In the genomic region with DNA sequence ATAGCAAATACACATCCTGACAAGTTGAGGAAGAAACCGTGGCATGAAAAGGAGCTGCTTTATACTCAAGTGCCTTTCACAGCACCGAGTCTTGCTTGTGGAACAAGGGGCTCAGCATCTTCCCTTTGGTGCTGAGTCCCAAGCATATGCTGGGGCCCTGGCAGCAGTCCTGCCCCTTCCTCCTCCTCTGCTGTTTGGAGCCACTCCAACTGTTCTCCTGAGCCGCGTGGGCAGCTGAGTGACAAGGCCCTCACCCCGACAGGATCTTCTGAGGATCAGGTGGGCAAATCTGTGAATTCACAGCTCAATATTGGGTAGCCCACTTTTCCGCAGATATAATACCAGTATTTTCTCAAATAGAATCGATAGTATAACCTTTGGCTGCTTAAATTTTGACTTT, we compare ENCODE assay signal across 15 cellular contexts.
"Had no signal": no experiment of that assay in that cellular context is flagged by ENCODE, and none has a peak within 500 bp of the region (broad histone marks: within the 10 kb centered on the region; RNA-seq: fewer than 3 reads in every experiment).

No MANE protein-coding gene starts in this region.

- H3K27me3 ChIP-seq: neutrophil, right atrium auricular region, sigmoid colon, testis had no signal

- DNase-seq: effector CD4-positive, alpha-beta T cell; kidney; natural killer cell; sigmoid colon; stimulated activated CD4-positive, alpha-beta T cell treated with anti-CD3 and anti-CD28 coated beads, Interleukin-2, amount 100 ng/mL, for 24 hours; stimulated activated CD4-positive, alpha-beta T cell treated with anti-CD3 and anti-CD28 coated beads, Interleukin-4, amount 100 ng/mL, for 4 hours; stimulated activated naive CD8-positive, alpha-beta T cell treated with anti-CD3 and anti-CD28 coated beads, Interleukin-15, Interleukin-2, amounts not matched to agents 100 U/mL and 50 U/mL, for 24 hours; substantia nigra; testis had no signal

- H3K9me3 ChIP-seq: neutrophil, right atrium auricular region, sigmoid colon, testis, tibial artery had no signal

- H3K4me1 ChIP-seq: parathyroid adenoma, right atrium auricular region, testis, tibial artery had no signal

- H3K4me3 ChIP-seq: dorsolateral prefrontal cortex, lung, right atrium auricular region, sigmoid colon, testis, tibial artery had no signal

- H3K36me3 ChIP-seq: neutrophil, right atrium auricular region, sigmoid colon, tibial artery had no signal

- H3K27ac ChIP-seq: dorsolateral prefrontal cortex, neutrophil, parathyroid adenoma, right atrium auricular region, sigmoid colon, testis, tibial artery had no signal
